Comparison of ENCODE assay signal across 8 cellular contexts in the genomic region with DNA sequence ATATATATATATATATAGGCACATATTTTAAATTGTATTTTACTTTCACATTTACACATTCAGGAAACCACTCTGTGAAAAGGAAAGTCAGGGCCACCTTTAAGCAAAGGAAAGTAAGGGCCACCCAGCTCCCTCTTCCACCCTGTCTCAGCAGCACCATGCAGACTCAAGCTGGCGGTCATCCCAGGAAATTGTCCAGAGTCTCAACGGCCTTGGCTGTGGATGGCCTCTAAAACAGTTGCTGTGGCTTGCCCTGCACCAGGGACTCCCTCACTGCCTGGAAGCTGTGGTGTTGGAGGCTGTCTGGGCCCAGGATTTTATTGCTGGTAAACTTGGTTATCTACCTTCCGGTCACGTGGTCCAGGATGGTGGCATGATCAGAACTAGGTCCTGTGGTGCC. TPM values are rescaled to one million over a fixed set of nuclear protein-coding genes. Genes with fewer than 3 reads are reported as not detected.
"Had no signal": no experiment of that assay in that cellular context is flagged by ENCODE, and none has a peak within 500 bp of the region (broad histone marks: within the 10 kb centered on the region; RNA-seq: fewer than 3 reads in every experiment).

No MANE protein-coding gene starts in this region.

- H2AFZ ChIP-seq: GM23338 had no signal

- H3K4me3 ChIP-seq: GM23338 had no signal

- ATAC-seq: GM23338 had no signal

- FAIRE-seq: H1, H54, HTR-8/SVneo had no signal

- H3K4me2 ChIP-seq: GM23338 had no signal

- DNase-seq: H9, HCEC 1CT had no signal

RNA-seq across cellular contexts. Expression of gene RPL10L, which starts 11.8 kb away (rescaled TPM):
- total RNA-seq: GM23338, H1, H9, HT-29 had no signal
- polyA plus RNA-seq: GM23338, H1, IgD-negative memory B cell had no signal
